ENCODE assay signal across 11 cellular contexts in the genomic region with DNA sequence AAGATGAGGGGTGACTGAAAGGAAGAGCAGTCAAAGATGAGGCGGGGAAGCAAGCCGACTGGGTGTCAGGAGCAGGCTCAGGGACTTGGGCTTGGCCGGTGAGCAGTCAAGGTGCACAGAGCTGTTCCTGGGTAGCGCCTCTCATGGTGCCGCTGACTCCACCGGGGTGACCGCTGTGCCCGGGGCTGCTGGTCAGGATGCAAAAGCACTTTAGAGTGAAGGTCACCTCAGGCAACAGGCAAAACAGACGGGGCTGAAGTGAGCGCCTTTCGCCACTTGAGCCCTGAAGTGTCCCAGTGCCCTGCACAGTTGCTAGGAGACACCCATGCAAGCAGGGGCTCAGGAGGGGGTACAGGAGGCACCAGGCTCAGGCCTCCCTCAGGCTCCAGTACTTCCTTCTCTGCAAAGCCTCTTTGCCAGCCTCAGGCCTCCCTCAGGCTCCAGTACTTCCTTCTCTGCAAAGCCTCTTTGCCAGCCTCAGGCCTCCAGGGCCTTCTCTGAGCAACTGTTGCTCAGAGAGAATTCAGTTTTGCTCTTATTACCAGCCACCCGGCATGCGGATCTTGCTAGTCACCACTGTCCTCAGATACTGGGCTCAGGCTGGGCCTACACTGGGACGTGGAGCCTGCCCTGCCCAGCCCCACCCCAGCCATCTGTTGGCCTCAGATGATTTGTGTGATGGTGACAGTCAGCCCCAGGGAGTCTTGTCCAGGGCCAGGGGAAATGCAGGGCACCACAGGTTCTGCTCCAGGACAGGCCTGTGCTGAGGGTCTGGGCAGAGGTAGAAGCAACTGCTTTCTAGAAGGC.
A peak's percentile ranks its signal among the peaks of the same experiment; 100 is the strongest.
DNase-seq lines count a peak whose midpoint lies in the region; ATAC-seq and TF ChIP-seq lines count a peak whose summit lies in the region.
"Had no signal": no experiment of that assay in that cellular context is flagged by ENCODE, and none has a peak within 500 bp of the region (broad histone marks: within the 10 kb centered on the region; RNA-seq: fewer than 3 reads in every experiment).

No MANE protein-coding gene starts in this region.

- H3K36me3 ChIP-seq in IMR-90 (ENCODE audit: control insufficient read depth, insufficient read depth, low read length), result no peaks in the 10 kb centered on the region
- no peaks in the 10 kb centered on the region for H3K36me3 ChIP-seq in hepatocyte (replicated peaks; ENCODE audit: insufficient read depth, low read depth)
- H3K36me3 ChIP-seq in gastrocnemius medialis, result no peaks in the 10 kb centered on the region
- no peaks in the 10 kb centered on the region for H3K36me3 ChIP-seq in aorta (ENCODE audit: control insufficient read depth in 1 of 2, insufficient read depth in 2 of 2, low read length in 1 of 2)

- H3K4me2 ChIP-seq in IMR-90 (ENCODE audit: low read depth, low read length) (no peak overlapping the region), hepatocyte (no peak overlapping the region)

- no peak overlapping the region for H3K56ac ChIP-seq in IMR-90 (ENCODE audit: extremely low read depth, insufficient read depth, low read length)

- no peak overlapping the region for H3K9ac ChIP-seq in IMR-90 (ENCODE audit: low read depth, low read length)

- H3K27me3 ChIP-seq in IMR-90 (ENCODE audit: control insufficient read depth, insufficient read depth, low read length), result no peaks in the 10 kb centered on the region
- H3K27me3 ChIP-seq in hepatocyte, result no peaks in the 10 kb centered on the region
- no peaks in the 10 kb centered on the region for H3K27me3 ChIP-seq in gastrocnemius medialis
- H3K27me3 ChIP-seq in aorta (ENCODE audit: control insufficient read depth in 1 of 2, insufficient read depth in 2 of 2, low read length in 1 of 2), result no peaks in the 10 kb centered on the region

- peaks cover 13% of the 10 kb centered on the region; the same call in 1 of the 2 replicates for H3K9me1 ChIP-seq in IMR-90 (ENCODE audit: insufficient read depth, low read length)

- peak overlapping the region; percentile 48; the same call in 1 of the 2 replicates for H2BK20ac ChIP-seq in IMR-90 (ENCODE audit: low read depth, low read length)

- H2AFZ ChIP-seq in IMR-90 (replicated peaks; ENCODE audit: low read length, poor library complexity) (no peak overlapping the region), hepatocyte (no peak overlapping the region)

- peak overlapping the region; percentile 84 for H2AK5ac ChIP-seq in IMR-90 (ENCODE audit: low read depth, low read length)

- no TSS peak for BruUV-seq in IMR-90 (replicated peaks; lab: Mats Ljungman, UMichigan)

- TF ChIP-seq POLR2A in IMR-90 (IDR thresholded peaks at IDR 0.05; ENCODE audit: low read depth, low read length) (no peak), gastrocnemius medialis (IDR thresholded peaks at IDR 0.05) (no peak)

- H3K27ac ChIP-seq in IMR-90 (ENCODE audit: insufficient read depth, low read length) (no peak overlapping the region), RWPE1 (peak overlapping the region; percentile 6; the same call in 1 of the 2 replicates), hepatocyte (peak overlapping the region; percentile 32), gastrocnemius medialis (peak overlapping the region in 3 of 4 donors; percentile 45 to 69 (median 55)), aorta (ENCODE audit: low read depth in 1 of 2, low read length in 2 of 2) (no peak overlapping the region)

- peak overlapping the region in 1 of 2 experiments; percentile 20; a peak in 1 of 4 replicates for H4K8ac ChIP-seq in IMR-90 (ENCODE audit: low read depth in 2 of 2, low read length in 2 of 2)

- no peak for DNase-seq in IMR-90
- DNase-seq in RWPE1 (ENCODE audit: low spot score), result no peak
- no peak for DNase-seq in hepatocyte (ENCODE audit: low spot score)
- DNase-seq in gastrocnemius medialis, result peak in 1 of 2 donors; percentile 36
- DNase-seq in SW 1271 (lab: John Stamatoyannopoulos, UW), result no peak
- no peak for DNase-seq in epidermal melanocyte (ENCODE audit: insufficient read length, low spot score)
- DNase-seq in aorta, result no peak
- DNase-seq: activated CD4-positive, CD25-positive, alpha-beta regulatory T cell; activated naive CD8-positive, alpha-beta T cell treated with anti-CD3 and anti-CD28 coated beads for 36 hours; NCI-H1105 treated with DMSO at 0.1 percent for 48 hours; occipital lobe had no signal

- no peak for ATAC-seq in IMR-90 (ENCODE audit: low read depth)
- peak; percentile 38 to 66 for ATAC-seq in gastrocnemius medialis
- ATAC-seq in aorta (ENCODE audit: low FRiP score), result no peak

- CTCF ChIA-PET in IMR-90 (lab: Yijun Ruan, JAX), result no interaction called here
- CTCF ChIA-PET in RWPE1 (lab: Yijun Ruan, JAX), result no interaction called here

- TF ChIP-seq CTCF in IMR-90 (conservative IDR thresholded peaks at IDR 0.05; ENCODE audit: low read depth, low read length) (no peak), RWPE1 (conservative IDR thresholded peaks at IDR 0.05; ENCODE audit: low read depth) (no peak), hepatocyte (IDR thresholded peaks at IDR 0.05; ENCODE audit: poor library complexity) (no peak), gastrocnemius medialis (IDR thresholded peaks at IDR 0.05 in 4 of 5, conservative IDR thresholded peaks at IDR 0.05 in 1 of 5) (no peak)

- H2AK9ac ChIP-seq in IMR-90 (replicated peaks; ENCODE audit: low read depth, low read length, poor library complexity), result peak overlapping the region; percentile 78

- H3K9me2 ChIP-seq in hepatocyte (replicated peaks; ENCODE audit: insufficient read depth), result no peaks in the 10 kb centered on the region

- 92% methylated on average over 6 of the region's 14 CpGs; no CpG with 5 or more reads in 1 of the 2 experiments for WGBS in IMR-90 (ENCODE audit: extremely low coverage in 2 of 2, insufficient read length in 1 of 2), 2 experiments
- WGBS in hepatocyte (ENCODE audit: low lambda C conversion rate, missing lambda C conversion rate), result 86% methylated on average over 14 of the region's 14 CpGs
- 91 to 93% methylated on average over 14 of the region's 14 CpGs for WGBS in aorta, 2 donors

- H4K91ac ChIP-seq in IMR-90 (ENCODE audit: insufficient read depth, low read depth, low read length), result peak overlapping the region; percentile 58

- in situ Hi-C loops in IMR-90 (cut with MboI; ENCODE audit: low sequenced_read_pairs) (no loop called here), gastrocnemius medialis (cut with MboI; ENCODE audit: low sequenced_read_pairs in 4 of 4) (loop anchor here in 2 of 4 donors (10.0 kb wide), 1 partner anchor 85 kb away; no protein-coding TSS in a partner anchor)

- no peak overlapping the region for H4K5ac ChIP-seq in IMR-90 (ENCODE audit: low read depth, low read length)

- no peak overlapping the region for H3K23ac ChIP-seq in IMR-90 (ENCODE audit: low read depth, low read length)

- H3K79me1 ChIP-seq in IMR-90 (ENCODE audit: low read depth in 1 of 2, low read length in 2 of 2), result no peaks in the 10 kb centered on the region

- H3K4me3 ChIP-seq in IMR-90 (ENCODE audit: insufficient read depth, low read depth, low read length), result no peak overlapping the region
- no peak overlapping the region for H3K4me3 ChIP-seq in hepatocyte
- no peak overlapping the region for H3K4me3 ChIP-seq in gastrocnemius medialis
- H3K4me3 ChIP-seq in aorta (ENCODE audit: low read length in 2 of 2), result no peak overlapping the region

- intact Hi-C loops in IMR-90 (cut with micrococcal nuclease), result no loop called here
- intact Hi-C loops in gastrocnemius medialis (cut with DNase I; ENCODE audit: low total_unique reads), result no loop called here
- intact Hi-C loops in aorta (cut with DNase I), result no loop called here

- H4K20me1 ChIP-seq in IMR-90 (ENCODE audit: insufficient read depth, low read length), result no peaks in the 10 kb centered on the region
- H4K20me1 ChIP-seq in hepatocyte (ENCODE audit: insufficient read depth, poor library complexity, severe bottlenecking), result no peaks in the 10 kb centered on the region

- H2BK5ac ChIP-seq in IMR-90 (ENCODE audit: low read depth, low read length, poor library complexity, severe bottlenecking), result no peak overlapping the region

- no peaks in the 10 kb centered on the region for H3K79me2 ChIP-seq in hepatocyte

- POLR2A ChIA-PET in IMR-90 (lab: Charles Lee; ENCODE audit: unreplicated experiment), result no interaction called here
- POLR2A ChIA-PET in RWPE1 (lab: Yijun Ruan, JAX; ENCODE audit: low non-redundant PET), result no interaction called here

- peaks cover 8% of the 10 kb centered on the region for H3K4me1 ChIP-seq in IMR-90 (ENCODE audit: control insufficient read depth, insufficient read depth, low read length)
- H3K4me1 ChIP-seq in hepatocyte (ENCODE audit: insufficient read depth), result peaks cover 24% of the 10 kb centered on the region
- no peaks in the 10 kb centered on the region for H3K4me1 ChIP-seq in gastrocnemius medialis
- H3K4me1 ChIP-seq in aorta (ENCODE audit: control insufficient read depth in 1 of 2, insufficient read depth in 2 of 2, low read length in 2 of 2), result no peaks in the 10 kb centered on the region

- peak overlapping the region; percentile 58; the same call in 1 of the 2 replicates for H2BK120ac ChIP-seq in IMR-90 (ENCODE audit: low read depth, low read length)

- dilution Hi-C loops in IMR-90 (cut with HindIII; ENCODE audit: low sequenced_read_pairs, unreplicated experiment), result no loop called here

- H3K4ac ChIP-seq in IMR-90 (ENCODE audit: low read depth, low read length), result peak overlapping the region; percentile 66; the same call in 1 of the 2 replicates

- no peak overlapping the region; the same call in 2 of the 3 replicates for H2BK15ac ChIP-seq in IMR-90 (ENCODE audit: low read depth, low read length)

- peak overlapping the region; percentile 16; the same call in 1 of the 2 replicates for H3K14ac ChIP-seq in IMR-90 (replicated peaks; ENCODE audit: low read depth, low read length)

- no peak for TF ChIP-seq RAD21 in IMR-90 (IDR thresholded peaks at IDR 0.05; ENCODE audit: low read length)

- H3K18ac ChIP-seq in IMR-90 (ENCODE audit: low read depth, low read length), result peak overlapping the region; percentile 29; the same call in 1 of the 2 replicates

- H3K9me3 ChIP-seq in IMR-90 (ENCODE audit: control insufficient read depth, insufficient read depth, low read length) (no peaks in the 10 kb centered on the region), hepatocyte (ENCODE audit: low read depth) (no peaks in the 10 kb centered on the region), gastrocnemius medialis (no peaks in the 10 kb centered on the region), aorta (ENCODE audit: control insufficient read depth, low read length) (no peaks in the 10 kb centered on the region)

TF ChIP-seq in IMR-90, 13 proteins besides CTCF, POLR2A, EP300 and RAD21 (continues in another document):
- no peak for TF ChIP-seq MAFK (IDR thresholded peaks at IDR 0.05; ENCODE audit: low read depth, low read length)
- no peak for TF ChIP-seq MXI1 (IDR thresholded peaks at IDR 0.05; ENCODE audit: borderline replicate concordance, low read depth, low read length)
- TF ChIP-seq CEBPB (IDR thresholded peaks at IDR 0.05; ENCODE audit: low read depth, low read length), result no peak
- no peak for TF ChIP-seq BHLHE40 (IDR thresholded peaks at IDR 0.05; ENCODE audit: low read depth, low read length)
- no peak for TF ChIP-seq CHD1 (IDR thresholded peaks at IDR 0.05; ENCODE audit: low read depth, low read length)

Comparison
In these comparisons a context has a peak if more than half of its experiments do, and no peak if none do; other contexts are left out.
1. ATAC-seq: peak in gastrocnemius medialis (2 of 2); none in IMR-90 (single experiment) and aorta (single experiment).
2. H3K27ac ChIP-seq: peak in RWPE1 (single experiment), hepatocyte (single experiment) and gastrocnemius medialis (3 of 4); none in IMR-90 (single experiment) and aorta (0 of 2).